ENCODE assay signal across 32 cellular contexts in the genomic region with DNA sequence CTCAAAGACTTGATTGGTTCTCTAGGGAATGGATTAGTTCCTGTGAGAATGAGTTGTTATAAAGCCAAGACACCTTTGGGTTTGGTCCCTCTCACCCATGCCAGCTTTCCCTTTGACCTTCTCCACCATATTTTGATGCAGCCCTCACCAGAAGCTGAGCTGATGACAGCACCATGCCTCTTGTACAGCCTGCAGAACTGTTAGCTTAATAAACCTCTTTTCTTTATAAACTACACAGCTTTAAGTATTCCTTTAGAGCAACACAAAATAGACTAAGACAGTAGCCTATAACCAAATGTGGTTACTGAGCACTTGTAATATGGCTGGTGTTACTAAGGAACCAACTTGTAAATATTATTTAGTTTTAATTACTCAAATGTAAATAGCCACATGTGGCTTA.
"Had no signal": no experiment of that assay in that cellular context is flagged by ENCODE, and none has a peak within 500 bp of the region (broad histone marks: within the 10 kb centered on the region; RNA-seq: fewer than 3 reads in every experiment).

No MANE protein-coding gene starts in this region.

- H3K4me3 ChIP-seq: adrenal gland, body of pancreas, cardiac muscle cell, colonic mucosa, dorsolateral prefrontal cortex had no signal

- H3K36me3 ChIP-seq: adrenal gland, cardiac muscle cell, colonic mucosa had no signal

- H3K4me1 ChIP-seq: adrenal gland, body of pancreas, colonic mucosa had no signal

- H3K9me3 ChIP-seq: adrenal gland, body of pancreas, colonic mucosa had no signal

- DNase-seq: activated CD4-positive, alpha-beta memory T cell treated with anti-CD3 and anti-CD28 coated beads for 36 hours; activated CD4-positive, alpha-beta T cell treated with anti-CD3 and anti-CD28 coated beads for 36 hours; activated CD4-positive, alpha-beta T cell treated with anti-CD3 and anti-CD28 coated beads, Interleukin-2, amount 10 ng/mL, durations not matched to agents 24 days and 14 days; activated CD4-positive, CD25-positive, alpha-beta regulatory T cell; activated CD4-positive, CD25-positive, alpha-beta regulatory T cell treated with anti-CD3 and anti-CD28 coated beads, Interleukin-2, amount 50 U/mL, for 72 hours; activated CD8-positive, alpha-beta memory T cell treated with anti-CD3 and anti-CD28 coated beads, Interleukin-2, amount 10 ng/mL, durations not matched to agents 7 days and 5 days; activated CD8-positive, alpha-beta memory T cell treated with anti-CD3 and anti-CD28 coated beads, Interleukin-2, amount 50 U/mL, for 4 hours; activated CD8-positive, alpha-beta T cell treated with anti-CD3 and anti-CD28 coated beads, Interleukin-2, amount 10 ng/mL, durations not matched to agents 7 days and 5 days; activated effector memory CD4-positive, alpha-beta T cell treated with anti-CD3 and anti-CD28 coated beads, Interleukin-2, amount 50 U/mL, for 16 hours; activated naive CD4-positive, alpha-beta T cell treated with anti-CD3 and anti-CD28 coated beads for 36 hours; activated naive CD8-positive, alpha-beta T cell treated with anti-CD3 and anti-CD28 coated beads for 36 hours; activated naive CD8-positive, alpha-beta T cell treated with anti-CD3 and anti-CD28 coated beads, Interleukin-2, amount 50 U/mL, for 24 hours; activated T-cell treated with anti-CD3 and anti-CD28 coated beads, Interleukin-2, amount 50 U/mL, for 1 hour; activated T-cell treated with anti-CD3 and anti-CD28 coated beads, Interleukin-2, amount 50 U/mL, for 48 hours; adrenal gland; amygdala; aorta; body of pancreas; central memory CD4-positive, alpha-beta T cell; cerebellar nuclear complex; colonic mucosa; dorsolateral prefrontal cortex; effector memory CD4-positive, alpha-beta T cell; endodermal cell; foreskin fibroblast; head of caudate nucleus; T-helper 1 cell; T-helper 17 cell; T1000 had no signal

- H3K27ac ChIP-seq: adrenal gland, body of pancreas, cardiac muscle cell, colonic mucosa, dorsolateral prefrontal cortex had no signal

- ATAC-seq: activated CD4-positive, alpha-beta T cell treated with anti-CD3 and anti-CD28 coated beads for 36 hours; activated CD8-positive, alpha-beta memory T cell treated with anti-CD3 and anti-CD28 coated beads, Interleukin-2, amount 10 ng/mL, durations not matched to agents 7 days and 5 days; activated CD8-positive, alpha-beta T cell treated with anti-CD3 and anti-CD28 coated beads, Interleukin-2, amount 10 ng/mL, durations not matched to agents 7 days and 5 days; activated naive CD8-positive, alpha-beta T cell treated with anti-CD3 and anti-CD28 coated beads, Interleukin-2, amount 50 U/mL, for 24 hours; body of pancreas; esophagus mucosa; T-helper 17 cell had no signal

- FAIRE-seq: frontal cortex had no signal

- H3K27me3 ChIP-seq: adrenal gland, body of pancreas, cardiac muscle cell, colonic mucosa, dorsolateral prefrontal cortex had no signal
